12 cellular contexts compared by ENCODE assay signal in the genomic region with DNA sequence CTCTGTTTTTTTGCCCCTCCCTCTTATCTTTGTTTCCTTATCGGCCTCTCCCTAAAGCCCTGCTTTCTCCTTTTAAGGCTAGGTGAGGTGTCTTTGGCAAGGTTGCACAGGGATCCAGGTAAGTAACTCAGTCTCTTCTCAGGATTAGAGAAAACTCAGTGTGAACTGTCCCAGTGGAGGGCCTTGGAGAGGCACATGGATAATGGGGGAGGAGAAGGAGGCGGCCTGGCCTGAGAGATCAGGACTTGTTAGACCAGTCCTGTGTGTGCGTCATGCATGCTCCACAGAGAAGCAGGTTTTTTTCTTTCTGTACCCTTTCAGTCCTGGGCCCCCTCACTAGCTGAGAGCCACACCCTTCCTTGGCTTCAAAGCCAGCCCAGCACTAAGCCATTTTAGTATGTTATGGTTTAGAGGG. TPM values are rescaled to one million over a fixed set of nuclear protein-coding genes. Genes with fewer than 3 reads are reported as not detected.
DNase-seq lines count a peak whose midpoint lies in the region; ATAC-seq and TF ChIP-seq lines count a peak whose summit lies in the region.
"Had no signal": no experiment of that assay in that cellular context is flagged by ENCODE, and none has a peak within 500 bp of the region (broad histone marks: within the 10 kb centered on the region; RNA-seq: fewer than 3 reads in every experiment).

No MANE protein-coding gene starts in this region.

- TF ChIP-seq POLR2A in uterus (IDR thresholded peaks at IDR 0.05): no peak

- H3K27me3 ChIP-seq in cardiac muscle cell (no peaks in the 10 kb centered on the region), esophagus (ENCODE audit: control insufficient read depth in 1 of 2, insufficient read depth in 2 of 2, low read length in 2 of 2) (no peaks in the 10 kb centered on the region), muscle layer of colon (ENCODE audit: control insufficient read depth in 1 of 2, insufficient read depth in 2 of 2, low read length in 2 of 2) (no peaks in the 10 kb centered on the region), uterus (no peaks in the 10 kb centered on the region)

- TF ChIP-seq CTCF in cardiac muscle cell (IDR thresholded peaks at IDR 0.05; ENCODE audit: low read depth, low read length): no peak
- no peak for TF ChIP-seq CTCF in uterus (IDR thresholded peaks at IDR 0.05)

- DNase-seq in cardiac muscle cell (ENCODE audit: low read depth in 1 of 2, low spot score in 1 of 2): peak in 1 of 2 donors; percentile 62
- no peak for DNase-seq in left ventricle myocardium superior
- DNase-seq in uterus: no peak
- no peak for DNase-seq in activated T-cell treated with anti-CD3 and anti-CD28 coated beads for 4 hours
- DNase-seq in glomerular visceral epithelial cell (ENCODE audit: extremely low spot score): no peak
- DNase-seq: OCI-M1, retina had no signal

- ATAC-seq in left ventricle myocardium superior: no peak
- no peak for ATAC-seq in HG03521 (IDR thresholded peaks at IDR 0.05; ENCODE audit: unreplicated experiment)
- ATAC-seq: GM12878 had no signal

- peaks cover 57% of the 10 kb centered on the region for H3K4me1 ChIP-seq in cardiac muscle cell (ENCODE audit: low read depth)
- H3K4me1 ChIP-seq in esophagus (ENCODE audit: control insufficient read depth in 2 of 2, insufficient read depth in 2 of 2, low read length in 1 of 2): peaks cover 5 to 8% of the 10 kb centered on the region in 2 donors
- H3K4me1 ChIP-seq in muscle layer of colon (ENCODE audit: insufficient read depth, low read length): peaks cover 80% of the 10 kb centered on the region
- H3K4me1 ChIP-seq in uterus: peaks cover 29 to 31% of the 10 kb centered on the region in 2 donors

- H3K4me3 ChIP-seq in cardiac muscle cell (no peak overlapping the region), esophagus (ENCODE audit: low read depth in 1 of 2, low read length in 2 of 2) (peak overlapping the region in 1 of 2 donors; percentile 29), muscle layer of colon (ENCODE audit: low read depth in 1 of 2, low read length in 2 of 2) (no peak overlapping the region), uterus (no peak overlapping the region)
- H3K4me3 ChIP-seq: GM12878 had no signal

- H3K9me3 ChIP-seq in cardiac muscle cell (ENCODE audit: low read depth) (no peaks in the 10 kb centered on the region), esophagus (ENCODE audit: control insufficient read depth in 2 of 2, insufficient read depth in 1 of 2, low read depth in 1 of 2, low read length in 1 of 2) (no peaks in the 10 kb centered on the region), muscle layer of colon (ENCODE audit: low read length) (no peaks in the 10 kb centered on the region), uterus (no peaks in the 10 kb centered on the region)

- H3K9ac ChIP-seq in muscle layer of colon (ENCODE audit: low read length): no peak overlapping the region

- 33 to 34% methylated on average over 3 of the region's 3 CpGs for WGBS in esophagus, 2 donors

- H3K27ac ChIP-seq in cardiac muscle cell: peak overlapping the region; percentile 100
- H3K27ac ChIP-seq in esophagus (ENCODE audit: low read depth in 2 of 2, low read length in 1 of 2): peak overlapping the region; percentile 81 to 87
- peak overlapping the region; percentile 45 for H3K27ac ChIP-seq in muscle layer of colon (ENCODE audit: low read depth, low read length)
- peak overlapping the region; percentile 49 to 94 for H3K27ac ChIP-seq in uterus

- no peaks in the 10 kb centered on the region for H3K36me3 ChIP-seq in cardiac muscle cell
- no peaks in the 10 kb centered on the region for H3K36me3 ChIP-seq in esophagus (ENCODE audit: control insufficient read depth in 2 of 2, insufficient read depth in 2 of 2, low read length in 1 of 2)
- H3K36me3 ChIP-seq in muscle layer of colon (ENCODE audit: insufficient read depth, low read length): peaks cover 4% of the 10 kb centered on the region
- no peaks in the 10 kb centered on the region for H3K36me3 ChIP-seq in uterus

- intact Hi-C loops in left ventricle myocardium superior (cut with micrococcal nuclease) (no loop called here), uterus (cut with DNase I; ENCODE audit: low total_unique reads) (no loop called here)

RNA-seq across cellular contexts. Expression of gene CTNND1, which starts 19.9 kb away (rescaled TPM):
- 125 and 153 TPM in 2 replicates for total RNA-seq in cardiac muscle cell
- 95.4 and 125 TPM in 2 replicates for polyA plus RNA-seq in cardiac muscle cell
- total RNA-seq in left ventricle myocardium superior: 66.6 TPM
- polyA plus RNA-seq in esophagus: 100 to 1,000 TPM in 1 of 2 donors, 10 to 100 TPM in 1; 89.7 to 125 TPM
- total RNA-seq in uterus: 100 to 1,000 TPM in 3 of 4 donors, 10 to 100 TPM in 1; 54.1 to 226 (median 166) TPM

RNA-seq across cellular contexts. Expression of gene BTBD18, which starts 29.9 kb away (rescaled TPM):
- total RNA-seq in cardiac muscle cell (not detected in 2 replicates), left ventricle myocardium superior (not detected), uterus (not detected)
- polyA plus RNA-seq in cardiac muscle cell (1.5 and 2.4 TPM in 2 replicates), esophagus (under 1 TPM in 1 of 2 donors, not detected in 1; 0.02 TPM)
- total RNA-seq: GM12878 had no signal
- polyA plus RNA-seq: AG04450 had no signal

RNA-seq across cellular contexts. Expression of gene SELENOH, which starts 40.2 kb away (rescaled TPM):
- total RNA-seq in cardiac muscle cell (311 and 358 TPM in 2 replicates), left ventricle myocardium superior (76.8 TPM), uterus (100 to 1,000 TPM in 2 of 4 donors, 10 to 100 TPM in 2; 78.3 to 475 (median 105) TPM)
- polyA plus RNA-seq in cardiac muscle cell (257 and 289 TPM in 2 replicates), esophagus (100 to 1,000 TPM in 1 of 2 donors, 10 to 100 TPM in 1; 87.4 to 115 TPM)

Comparison
In these comparisons a context has a peak if more than half of its experiments do, and no peak if none do; other contexts are left out.
1. H3K27ac ChIP-seq: peak in every context shown above with its lines; median percentile 100 in cardiac muscle cell; 84 in esophagus; 72 in uterus; 45 in muscle layer of colon.